In genomic region chr3:100590114-100590839, GRCh38 we compare ENCODE assay signal across 8 cellular contexts. TPM values are rescaled to one million over a fixed set of nuclear protein-coding genes. Genes with fewer than 3 reads are reported as not detected.
DNase-seq lines count a peak whose midpoint lies in the region; ATAC-seq and TF ChIP-seq lines count a peak whose summit lies in the region.

No MANE protein-coding gene starts in this region.

- H3K27ac Mint-ChIP-seq in activated B cell treated with CpG ODN at 0.5 μM for 24 hours (no peak overlapping the region), chondrocyte (ENCODE audit: unreplicated experiment) (peak overlapping the region; percentile 5)

- ATAC-seq in GM18868 (IDR thresholded peaks at IDR 0.05; ENCODE audit: unreplicated experiment) (peak; percentile 79), HG03159 (IDR thresholded peaks at IDR 0.05; ENCODE audit: unreplicated experiment) (peak; percentile 77), activated B cell treated with CpG ODN at 0.5 μM for 24 hours (ENCODE audit: low read depth) (peak; percentile 92)

- CTCF ChIA-PET in activated B cell treated with CpG ODN at 0.5 μM for 24 hours (lab: Charles Lee): interaction anchor here (0.6 to 4.7 kb wide), 10 partner anchors 12 to 758 kb away, joined by 3 to 29 read pairs (median 4); no protein-coding TSS in a partner anchor

- H3K27me3 Mint-ChIP-seq in activated B cell treated with CpG ODN at 0.5 μM for 24 hours: peaks cover 2% of the 10 kb centered on the region
- peaks cover 6% of the 10 kb centered on the region for H3K27me3 Mint-ChIP-seq in chondrocyte (ENCODE audit: low read depth)

- POLR2A ChIA-PET in activated B cell treated with CpG ODN at 0.5 μM for 24 hours (lab: Charles Lee): interaction anchor here (0.9 kb wide), 1 partner anchor 120 kb away, joined by 3 read pairs; no protein-coding TSS in a partner anchor

- peak; percentile 75 to 84 for DNase-seq in AML-193 (lab: John Stamatoyannopoulos, UW)
- peak; percentile 83 for DNase-seq in NCI-H2196 (lab: John Stamatoyannopoulos, UW; ENCODE audit: unreplicated experiment)
- no peak for DNase-seq in activated B cell treated with CpG ODN at 0.5 μM for 24 hours
- DNase-seq in chondrocyte (ENCODE audit: low spot score): no peak
- DNase-seq in left kidney (ENCODE audit: low read depth, low spot score): peak; percentile 85
- DNase-seq in stimulated activated CD4-positive, alpha-beta T cell treated with anti-CD3 and anti-CD28 coated beads, TNF-alpha, amount 100 ng/mL, for 24 hours (ENCODE audit: low read depth in 3 of 3): peak; percentile 17 to 43 (median 33)

- intact Hi-C loops in activated B cell treated with CpG ODN at 0.5 μM for 24 hours (cut with micrococcal nuclease): loop anchor here (1.0 to 5.0 kb wide), 7 partner anchors 121 to 793 kb away; partner anchors contain the start of genes LNP1 and TOMM70

- H3K4me3 Mint-ChIP-seq in activated B cell treated with CpG ODN at 0.5 μM for 24 hours (no peak overlapping the region), chondrocyte (ENCODE audit: unreplicated experiment) (peak overlapping the region; percentile 52)

- TF ChIP-seq CTCF in activated B cell treated with CpG ODN at 0.5 μM for 24 hours (IDR thresholded peaks at IDR 0.05): peak; percentile 77
- peak; percentile 98 for TF ChIP-seq CTCF in chondrocyte (IDR thresholded peaks at IDR 0.05)

- no peaks in the 10 kb centered on the region for H3K9me3 Mint-ChIP-seq in activated B cell treated with CpG ODN at 0.5 μM for 24 hours
- H3K9me3 Mint-ChIP-seq in chondrocyte (ENCODE audit: low read depth): no peaks in the 10 kb centered on the region

- peaks cover 4% of the 10 kb centered on the region for H3K4me1 Mint-ChIP-seq in activated B cell treated with CpG ODN at 0.5 μM for 24 hours
- peaks cover 5% of the 10 kb centered on the region for H3K4me1 Mint-ChIP-seq in chondrocyte (ENCODE audit: low read depth)

- H3K36me3 Mint-ChIP-seq in activated B cell treated with CpG ODN at 0.5 μM for 24 hours (ENCODE audit: low read depth) (no peaks in the 10 kb centered on the region), chondrocyte (ENCODE audit: low read depth) (peaks cover 2% of the 10 kb centered on the region)

RNA-seq across cellular contexts. Expression of gene ADGRG7, which starts 19.1 kb away (rescaled TPM):
- total RNA-seq in activated B cell treated with CpG ODN at 0.5 μM for 24 hours (not detected in 2 replicates), chondrocyte (not detected in 3 replicates)

Comparison
In these comparisons a context has a peak if more than half of its experiments do, and no peak if none do; other contexts are left out.
1. DNase-seq: peak in AML-193 (2 of 2), NCI-H2196 (single experiment), left kidney (single experiment) and stimulated activated CD4-positive, alpha-beta T cell treated with anti-CD3 and anti-CD28 coated beads, TNF-alpha, amount 100 ng/mL, for 24 hours (3 of 3); none in activated B cell treated with CpG ODN at 0.5 μM for 24 hours (single experiment) and chondrocyte (single experiment).
2. Peak in every context shown above with its lines, with median percentiles within 50 percentile points of each other: ATAC-seq.